Comparison of ENCODE assay signal across 8 cellular contexts in the genomic region with DNA sequence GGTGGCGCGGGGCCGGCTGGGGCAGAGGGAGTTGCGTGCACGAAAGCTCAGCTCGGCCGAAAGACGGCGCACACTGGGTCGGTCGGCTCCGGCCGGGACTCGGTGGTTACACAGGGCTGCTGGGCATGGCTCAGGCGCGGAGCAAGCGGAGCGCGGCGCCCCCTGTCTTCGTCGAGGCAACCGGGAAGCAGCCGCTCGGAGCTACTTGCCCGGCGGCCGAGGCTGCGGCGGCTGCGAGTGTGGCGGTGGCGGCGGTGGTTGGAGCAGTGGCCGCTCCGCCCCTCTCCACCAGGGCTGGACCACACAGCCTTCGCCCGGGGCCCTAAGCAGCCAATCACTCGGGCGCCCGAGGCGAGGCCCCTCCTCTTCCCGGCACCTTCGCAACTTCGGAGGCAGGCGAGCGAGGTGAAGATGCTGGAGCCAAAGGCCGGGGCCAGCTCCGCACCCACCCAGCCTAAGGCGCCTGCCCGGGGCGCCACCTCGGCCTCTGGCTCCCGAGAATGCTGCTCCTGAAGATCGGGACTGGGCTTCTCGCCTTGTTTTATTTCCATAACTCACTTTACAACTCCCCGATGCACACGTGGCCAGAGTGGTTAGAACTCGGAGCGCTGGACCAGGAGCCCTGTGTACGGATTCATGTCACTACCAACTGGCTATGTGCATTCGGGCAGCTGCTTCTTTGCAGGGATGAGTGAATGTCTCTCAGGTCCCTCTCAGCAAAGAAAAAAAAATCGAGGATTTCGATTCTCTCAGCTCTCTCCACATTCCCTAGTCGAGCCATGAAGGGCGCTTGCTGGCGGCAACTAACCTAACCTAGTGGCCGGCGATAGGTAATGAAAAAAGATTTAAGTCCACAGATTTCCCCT.
DNase-seq lines count a peak whose midpoint lies in the region; ATAC-seq and TF ChIP-seq lines count a peak whose summit lies in the region.

A gene (minus strand): TSS at position 241 of the 866 bp plus-strand sequence. CDS start 241 bp downstream, outside the sequence.

- peak; percentile 42 for TF ChIP-seq CTCF in epithelial cell of esophagus (IDR thresholded peaks at IDR 0.05; ENCODE audit: insufficient read depth, low read depth, low read length, missing control alignments)

- peaks cover 36% of the 10 kb centered on the region for H3K4me1 Mint-ChIP-seq in stimulated activated memory B cell treated with anti-CD40 and anti-IgM and Interleukin-4, amounts not matched to agents 10 μg/mL and 1 μg/mL and 100 μg/mL, for 72 hours

- peak within 1 kb of the TSS; percentile 47 for H3K4me3 ChIP-seq in epithelial cell of esophagus (ENCODE audit: low read length)

- peak; percentile 65 for ATAC-seq in GM21360 (IDR thresholded peaks at IDR 0.05; ENCODE audit: unreplicated experiment)
- ATAC-seq in stimulated activated memory B cell treated with anti-CD40 and anti-IgM and Interleukin-4, amounts not matched to agents 10 μg/mL and 1 μg/mL and 100 μg/mL, for 72 hours: peak; percentile 89

- H3K4me3 Mint-ChIP-seq in stimulated activated memory B cell treated with anti-CD40 and anti-IgM and Interleukin-4, amounts not matched to agents 10 μg/mL and 1 μg/mL and 100 μg/mL, for 72 hours: peak within 1 kb of the TSS; percentile 79

- H3K36me3 Mint-ChIP-seq in stimulated activated memory B cell treated with anti-CD40 and anti-IgM and Interleukin-4, amounts not matched to agents 10 μg/mL and 1 μg/mL and 100 μg/mL, for 72 hours: no peaks in the 10 kb centered on the region

- H3K27me3 Mint-ChIP-seq in stimulated activated memory B cell treated with anti-CD40 and anti-IgM and Interleukin-4, amounts not matched to agents 10 μg/mL and 1 μg/mL and 100 μg/mL, for 72 hours: no peaks in the 10 kb centered on the region

- H3K9me3 Mint-ChIP-seq in stimulated activated memory B cell treated with anti-CD40 and anti-IgM and Interleukin-4, amounts not matched to agents 10 μg/mL and 1 μg/mL and 100 μg/mL, for 72 hours: no peaks in the 10 kb centered on the region

- H3K27ac Mint-ChIP-seq in stimulated activated memory B cell treated with anti-CD40 and anti-IgM and Interleukin-4, amounts not matched to agents 10 μg/mL and 1 μg/mL and 100 μg/mL, for 72 hours: peak within 1 kb of the TSS; percentile 25

- DNase-seq in DMS 273 (lab: John Stamatoyannopoulos, UW; ENCODE audit: unreplicated experiment) (peak; percentile 92), HS-5 (ENCODE audit: low read depth) (peak; percentile 58), NOMO-1 (lab: John Stamatoyannopoulos, UW; ENCODE audit: unreplicated experiment in 2 of 2) (peak; percentile 80 to 89), epithelial cell of esophagus (ENCODE audit: low read depth) (peak; percentile 94), middle frontal gyrus (ENCODE audit: extremely low spot score, low spot score) (peak; percentile 86)
- DNase-seq in activated CD8-positive, alpha-beta memory T cell treated with anti-CD3 and anti-CD28 coated beads, Interleukin-2, amount 50 U/mL, for 1 hour (ENCODE audit: extremely low read depth): peak; percentile 13

Comparison
In these comparisons a context has a peak if more than half of its experiments do, and no peak if none do; other contexts are left out.
1. Peak in every context shown above with its lines: DNase-seq, ATAC-seq and H3K4me3 ChIP-seq.
2. DNase-seq: peak in every context shown above with its lines; median percentile 94 in epithelial cell of esophagus; 92 in DMS 273; 86 in middle frontal gyrus; 84 in NOMO-1; 58 in HS-5; 13 in activated CD8-positive, alpha-beta memory T cell treated with anti-CD3 and anti-CD28 coated beads, Interleukin-2, amount 50 U/mL, for 1 hour.